In genomic region chr2:182767578-182767977, GRCh38 we compare ENCODE assay signal across 10 cellular contexts. TPM values are rescaled to one million over a fixed set of nuclear protein-coding genes. Genes with fewer than 3 reads are reported as not detected.
A peak's percentile ranks its signal among the peaks of the same experiment; 100 is the strongest.
DNase-seq lines count a peak whose midpoint lies in the region; ATAC-seq and TF ChIP-seq lines count a peak whose summit lies in the region.
"Had no signal": no experiment of that assay in that cellular context is flagged by ENCODE, and none has a peak within 500 bp of the region (broad histone marks: within the 10 kb centered on the region; RNA-seq: fewer than 3 reads in every experiment).

No MANE protein-coding gene starts in this region.

- H3K4me1 ChIP-seq in transverse colon, result peaks cover 0 to 3% (median 0%) of the 10 kb centered on the region in 4 donors
- no peaks in the 10 kb centered on the region for H3K4me1 ChIP-seq in uterus
- H3K4me1 ChIP-seq: SJSA1, suprapubic skin had no signal

- peak; percentile 24 for TF ChIP-seq CTCF in activated CD8-positive, alpha-beta T cell treated with anti-CD3 and anti-CD28 coated beads for 36 hours (IDR thresholded peaks at IDR 0.05)
- peak; percentile 51 for TF ChIP-seq CTCF in fibroblast of pulmonary artery (IDR thresholded peaks at IDR 0.05; ENCODE audit: low read length, missing control alignments)
- peak; percentile 25 to 38 (median 31) for TF ChIP-seq CTCF in transverse colon (IDR thresholded peaks at IDR 0.05)
- peak in 2 of 4 experiments; percentile 5 to 21 for TF ChIP-seq CTCF in uterus (IDR thresholded peaks at IDR 0.05)

- TF ChIP-seq POLR2A in transverse colon (IDR thresholded peaks at IDR 0.05) (no peak), uterus (IDR thresholded peaks at IDR 0.05) (no peak)

- H3K9me3 Mint-ChIP-seq in activated CD8-positive, alpha-beta T cell treated with anti-CD3 and anti-CD28 coated beads for 36 hours, result peaks cover 25% of the 10 kb centered on the region
- peaks cover 10% of the 10 kb centered on the region for H3K9me3 Mint-ChIP-seq in activated CD8-positive, alpha-beta T cell treated with anti-CD3 and anti-CD28 coated beads, Interleukin-2, amount 10 ng/mL, durations not matched to agents 7 days and 5 days (ENCODE audit: insufficient read depth)

- 60 to 69% methylated on average over 4 to 7 of the region's 7 CpGs for WGBS in transverse colon (ENCODE audit: low coverage in 1 of 2), 2 donors

- H3K4me3 ChIP-seq in fibroblast of pulmonary artery (replicated peaks; ENCODE audit: low read depth, low read length) (no peak overlapping the region), transverse colon (no peak overlapping the region), uterus (no peak overlapping the region)
- H3K4me3 ChIP-seq: SJSA1, suprapubic skin had no signal

- peaks cover 1% of the 10 kb centered on the region for H3K4me1 Mint-ChIP-seq in activated CD8-positive, alpha-beta T cell treated with anti-CD3 and anti-CD28 coated beads for 36 hours (ENCODE audit: low read depth)
- H3K4me1 Mint-ChIP-seq in activated CD8-positive, alpha-beta T cell treated with anti-CD3 and anti-CD28 coated beads, Interleukin-2, amount 10 ng/mL, durations not matched to agents 7 days and 5 days (ENCODE audit: low read depth), result peaks cover 2% of the 10 kb centered on the region

- ATAC-seq in activated CD8-positive, alpha-beta T cell treated with anti-CD3 and anti-CD28 coated beads for 36 hours, result no peak
- ATAC-seq in activated CD8-positive, alpha-beta T cell treated with anti-CD3 and anti-CD28 coated beads, Interleukin-2, amount 10 ng/mL, durations not matched to agents 7 days and 5 days, result no peak
- ATAC-seq in HG02970 (IDR thresholded peaks at IDR 0.05; ENCODE audit: low FRiP score, unreplicated experiment), result no peak

- no peak for TF ChIP-seq EP300 in transverse colon (IDR thresholded peaks at IDR 0.05; ENCODE audit: low read depth)

- peaks cover 0 to 3% of the 10 kb centered on the region in 2 donors for H3K9me3 ChIP-seq in transverse colon
- no peaks in the 10 kb centered on the region for H3K9me3 ChIP-seq in uterus
- H3K9me3 ChIP-seq: SJSA1 had no signal

- in situ Hi-C loops in transverse colon (cut with MboI; ENCODE audit: low pct_ligation_motif_present in 1 of 4, low pct_unique_long_range_greater_than_20kb in 1 of 4, low sequenced_read_pairs in 3 of 4), result loop anchor here in 2 of 4 donors (10.0 to 25.0 kb wide), 2 partner anchors 217 to 220 kb away; no protein-coding TSS in a partner anchor

- no peak for DNase-seq in activated CD8-positive, alpha-beta T cell treated with anti-CD3 and anti-CD28 coated beads for 36 hours
- no peak for DNase-seq in activated CD8-positive, alpha-beta T cell treated with anti-CD3 and anti-CD28 coated beads, Interleukin-2, amount 10 ng/mL, durations not matched to agents 7 days and 5 days
- DNase-seq in NCI-H69 (lab: John Stamatoyannopoulos, UW) (peak; percentile 23), fibroblast of pulmonary artery (ENCODE audit: low read depth) (peak; percentile 46), transverse colon (no peak), uterus (no peak), UCSD-AML1 (lab: John Stamatoyannopoulos, UW; ENCODE audit: unreplicated experiment) (no peak)

- peaks cover 72% of the 10 kb centered on the region for H3K36me3 Mint-ChIP-seq in activated CD8-positive, alpha-beta T cell treated with anti-CD3 and anti-CD28 coated beads for 36 hours (ENCODE audit: low read depth)
- peaks cover 61% of the 10 kb centered on the region for H3K36me3 Mint-ChIP-seq in activated CD8-positive, alpha-beta T cell treated with anti-CD3 and anti-CD28 coated beads, Interleukin-2, amount 10 ng/mL, durations not matched to agents 7 days and 5 days (ENCODE audit: low read depth)

- no peak overlapping the region for H3K27ac ChIP-seq in transverse colon
- H3K27ac ChIP-seq in uterus, result no peak overlapping the region
- H3K27ac ChIP-seq: SJSA1, suprapubic skin had no signal

- H3K27me3 Mint-ChIP-seq in activated CD8-positive, alpha-beta T cell treated with anti-CD3 and anti-CD28 coated beads for 36 hours, result no peaks in the 10 kb centered on the region
- H3K27me3 Mint-ChIP-seq in activated CD8-positive, alpha-beta T cell treated with anti-CD3 and anti-CD28 coated beads, Interleukin-2, amount 10 ng/mL, durations not matched to agents 7 days and 5 days (ENCODE audit: low read depth), result no peaks in the 10 kb centered on the region

- H3K4me3 Mint-ChIP-seq in activated CD8-positive, alpha-beta T cell treated with anti-CD3 and anti-CD28 coated beads for 36 hours, result no peak overlapping the region
- H3K4me3 Mint-ChIP-seq in activated CD8-positive, alpha-beta T cell treated with anti-CD3 and anti-CD28 coated beads, Interleukin-2, amount 10 ng/mL, durations not matched to agents 7 days and 5 days, result no peak overlapping the region

- intact Hi-C loops in activated CD8-positive, alpha-beta T cell treated with anti-CD3 and anti-CD28 coated beads for 36 hours (cut with micrococcal nuclease), result no loop called here
- intact Hi-C loops in transverse colon (cut with DNase I; ENCODE audit: low total_unique reads) (loop anchor here (5.0 kb wide), 1 partner anchor 205 kb away; no protein-coding TSS in a partner anchor), uterus (cut with DNase I; ENCODE audit: low total_unique reads) (no loop called here)

- H3K27ac Mint-ChIP-seq in activated CD8-positive, alpha-beta T cell treated with anti-CD3 and anti-CD28 coated beads for 36 hours, result no peak overlapping the region
- H3K27ac Mint-ChIP-seq in activated CD8-positive, alpha-beta T cell treated with anti-CD3 and anti-CD28 coated beads, Interleukin-2, amount 10 ng/mL, durations not matched to agents 7 days and 5 days, result no peak overlapping the region

- POLR2A ChIA-PET in activated CD8-positive, alpha-beta T cell treated with anti-CD3 and anti-CD28 coated beads for 36 hours (lab: Charles Lee), result no interaction called here
- POLR2A ChIA-PET in activated CD8-positive, alpha-beta T cell treated with anti-CD3 and anti-CD28 coated beads, Interleukin-2, amount 10 ng/mL, durations not matched to agents 7 days and 5 days (lab: Charles Lee), result no interaction called here

- CTCF ChIA-PET in activated CD8-positive, alpha-beta T cell treated with anti-CD3 and anti-CD28 coated beads for 36 hours (lab: Charles Lee), result interaction anchor here (0.6 to 1.1 kb wide), 3 partner anchors 9 to 212 kb away, joined by 3 to 10 read pairs (median 3); no protein-coding TSS in a partner anchor
- CTCF ChIA-PET in activated CD8-positive, alpha-beta T cell treated with anti-CD3 and anti-CD28 coated beads, Interleukin-2, amount 10 ng/mL, durations not matched to agents 7 days and 5 days (lab: Charles Lee), result interaction anchor here (1.0 to 1.5 kb wide), 4 partner anchors 10 to 212 kb away, joined by 3 to 7 read pairs (median 6); no protein-coding TSS in a partner anchor

- H3K27me3 ChIP-seq in transverse colon (no peaks in the 10 kb centered on the region), uterus (no peaks in the 10 kb centered on the region)
- H3K27me3 ChIP-seq: SJSA1, suprapubic skin had no signal

- H3K36me3 ChIP-seq in transverse colon, result no peaks in the 10 kb centered on the region
- H3K36me3 ChIP-seq in uterus, result no peaks in the 10 kb centered on the region

RNA-seq across cellular contexts. Expression of gene DNAJC10, which starts 51.5 kb away (rescaled TPM):
- 10 to 100 TPM; 40.7 to 42.2 TPM for total RNA-seq in activated CD8-positive, alpha-beta T cell treated with anti-CD3 and anti-CD28 coated beads for 36 hours
- 10 to 100 TPM; 41.4 to 51.4 TPM for total RNA-seq in activated CD8-positive, alpha-beta T cell treated with anti-CD3 and anti-CD28 coated beads, Interleukin-2, amount 10 ng/mL, durations not matched to agents 7 days and 5 days
- total RNA-seq in transverse colon, result 10 to 100 TPM; 27.4 to 37.9 (median 35.5) TPM
- 100 to 1,000 TPM in 1 of 4 donors, 10 to 100 TPM in 3; 23.1 to 154 (median 70.3) TPM for total RNA-seq in uterus

Comparison
In these comparisons a context has a peak if more than half of its experiments do, and no peak if none do; other contexts are left out.
1. DNase-seq: peak in NCI-H69 (single experiment) and fibroblast of pulmonary artery (single experiment); none in activated CD8-positive, alpha-beta T cell treated with anti-CD3 and anti-CD28 coated beads for 36 hours (single experiment), activated CD8-positive, alpha-beta T cell treated with anti-CD3 and anti-CD28 coated beads, Interleukin-2, amount 10 ng/mL, durations not matched to agents 7 days and 5 days (single experiment), transverse colon (single experiment), uterus (0 of 2) and UCSD-AML1 (single experiment).